22 cellular contexts compared by ENCODE assay signal in genomic region chr10:44902838-44903545, GRCh38. TPM values are rescaled to one million over a fixed set of nuclear protein-coding genes. Genes with fewer than 3 reads are reported as not detected.
DNase-seq lines count a peak whose midpoint lies in the region; ATAC-seq, FAIRE-seq and TF ChIP-seq lines count a peak whose summit lies in the region.
"Had no signal": no experiment of that assay in that cellular context is flagged by ENCODE, and none has a peak within 500 bp of the region (broad histone marks: within the 10 kb centered on the region; RNA-seq: fewer than 3 reads in every experiment).

No MANE protein-coding gene starts in this region.

- H3K4me3 ChIP-seq in kidney (ENCODE audit: low read length in 2 of 2), result no peak overlapping the region
- H3K4me3 ChIP-seq: hepatocyte, stomach had no signal

- no peaks in the 10 kb centered on the region for H3K36me3 ChIP-seq in kidney (ENCODE audit: control insufficient read depth in 1 of 2, insufficient read depth in 2 of 2, low read length in 2 of 2)
- H3K36me3 ChIP-seq: stomach had no signal

- no peak overlapping the region for H3K9ac ChIP-seq in kidney (ENCODE audit: low read length in 2 of 2)

- intact Hi-C loops in sciatic nerve (cut with DNase I), result no loop called here
- intact Hi-C loops in kidney (cut with DNase I), result no loop called here

- peak; percentile 0 for DNase-seq in NCI-H2171 treated with DMSO at 0.1 percent for 48 hours (lab: John Stamatoyannopoulos, UW)
- no peak for DNase-seq in NCI-H2171 (lab: John Stamatoyannopoulos, UW)
- DNase-seq in RPMI7951 (ENCODE audit: low read depth), result peak; percentile 62
- peak; percentile 88 for DNase-seq in epidermal melanocyte (ENCODE audit: insufficient read length, low spot score)
- no peak for DNase-seq in sciatic nerve (ENCODE audit: low spot score)
- no peak for DNase-seq in midbrain (lab: John Stamatoyannopoulos, UW)
- no peak for DNase-seq in kidney
- DNase-seq: ACHN; caudate nucleus; effector memory CD4-positive, alpha-beta T cell; NCI-H1105; NCI-H446 treated with DMSO at 0.1 percent for 48 hours; right cardiac atrium; SIG-M5; stomach had no signal

- H3K27ac ChIP-seq in kidney (ENCODE audit: low read depth in 2 of 2, low read length in 2 of 2), result no peak overlapping the region
- H3K27ac ChIP-seq: hepatocyte, HL-60, stomach had no signal

- no peaks in the 10 kb centered on the region for H3K9me3 ChIP-seq in kidney (ENCODE audit: control insufficient read depth in 1 of 2, low read length in 2 of 2)
- H3K9me3 ChIP-seq: stomach had no signal

- no peak for TF ChIP-seq CTCF in kidney (IDR thresholded peaks at IDR 0.05; ENCODE audit: borderline replicate concordance, extremely low read depth, insufficient read depth)

- H3K4me1 ChIP-seq in kidney (ENCODE audit: control insufficient read depth in 1 of 2, insufficient read depth in 1 of 2, low read depth in 1 of 2, low read length in 2 of 2), result peaks cover 0 to 20% of the 10 kb centered on the region in 2 donors

- ATAC-seq in sciatic nerve, result peak; percentile 80
- no peak for ATAC-seq in HG02938 (IDR thresholded peaks at IDR 0.05; ENCODE audit: unreplicated experiment)
- ATAC-seq: activated CD4-positive, CD25-positive, alpha-beta regulatory T cell treated with anti-CD3 and anti-CD28 coated beads, Interleukin-2, amount 50 U/mL, for 24 hours had no signal

- FAIRE-seq in kidney (lab: Jason Lieb, UNC), result no peak
- FAIRE-seq: keratinocyte had no signal

RNA-seq across cellular contexts. Expression of gene TMEM72, which starts 8.1 kb away (rescaled TPM):
- not detected in 2 replicates for total RNA-seq in RPMI7951 (2014; rRNA removed; shearing (Covaris generic))
- not detected for total RNA-seq in sciatic nerve
- 19.3 TPM for total RNA-seq in kidney
- 127 TPM for polyA plus RNA-seq in kidney (ENCODE audit: insufficient read depth, low read depth, low replicate concordance)
- total RNA-seq: activated T-helper 2 cell treated with anti-CD3 and anti-CD28 coated beads, Interferon-gamma antibody, Interleukin-2, Interleukin-4, amounts not matched to agents 10 μg/mL and 5 μg/mL and 100 μg/mL, durations not matched to agents 14 hours and 24 hours and 36 hours; T-helper 2 cell treated with Interferon-gamma antibody and Interleukin-4, amounts not matched to agents 100 ng/mL and 5 ng/mL, for 36 hours had no signal
- polyA plus RNA-seq: hepatocyte, keratinocyte had no signal

RNA-seq across cellular contexts. Expression of gene RASSF4, which starts 56.6 kb away (rescaled TPM):
- 6.8 and 11.1 TPM in 2 replicates for total RNA-seq in RPMI7951 (2014; rRNA removed; shearing (Covaris generic))
- total RNA-seq in sciatic nerve (63.7 TPM), kidney (76.4 TPM)
- 83.1 TPM for polyA plus RNA-seq in kidney (ENCODE audit: insufficient read depth, low read depth, low replicate concordance)

Comparison
In these comparisons a context has a peak if more than half of its experiments do, and no peak if none do; other contexts are left out.
1. DNase-seq: peak in NCI-H2171 treated with DMSO at 0.1 percent for 48 hours (single experiment), RPMI7951 (single experiment) and epidermal melanocyte (single experiment); none in NCI-H2171 (single experiment), sciatic nerve (single experiment), midbrain (single experiment) and kidney (single experiment).
2. RNA of gene TMEM72, which starts 8.1 kb away (total RNA-seq): 19.3 TPM in kidney (single experiment); not detected in RPMI7951 and not detected in sciatic nerve (single experiment); every median in the first group is over 10 times any median in the second.